ENCODE assay signal across 2 cellular contexts in genomic region chr9:128304151-128304970, GRCh38.
TF ChIP-seq lines count a peak whose summit lies in the region.

No MANE protein-coding gene starts in this region.

TF ChIP-seq in SK-N-SH treated with all-trans-retinoic acid at 6 μM for 48 hours, 23 proteins besides CTCF, POLR2A, EP300 and RAD21 (continued from another document):
- TF ChIP-seq PATZ1 (CRISPR knock-in tag; IDR thresholded peaks at IDR 0.05; ENCODE audit: borderline replicate concordance) (no peak), TOX (CRISPR knock-in tag; IDR thresholded peaks at IDR 0.05; ENCODE audit: borderline replicate concordance) (no peak), BACH2 (CRISPR knock-in tag; IDR thresholded peaks at IDR 0.05; ENCODE audit: borderline replicate concordance) (no peak), ARNTL (CRISPR knock-in tag; IDR thresholded peaks at IDR 0.05; ENCODE audit: borderline replicate concordance, low read depth) (no peak), POU6F1 (CRISPR knock-in tag; IDR thresholded peaks at IDR 0.05; ENCODE audit: borderline replicate concordance, low read depth) (no peak), TSHZ2 (CRISPR knock-in tag; IDR thresholded peaks at IDR 0.05) (no peak), ZNF565 (CRISPR knock-in tag; conservative IDR thresholded peaks at IDR 0.05; ENCODE audit: low read depth) (no peak), ZNF8 (CRISPR knock-in tag; IDR thresholded peaks at IDR 0.05) (no peak), ZNF70 (CRISPR knock-in tag; IDR thresholded peaks at IDR 0.05) (no peak), TCF4 (CRISPR knock-in tag; IDR thresholded peaks at IDR 0.05; ENCODE audit: borderline replicate concordance) (no peak), RARB (CRISPR knock-in tag; IDR thresholded peaks at IDR 0.05) (no peak), ESRRG (CRISPR knock-in tag; IDR thresholded peaks at IDR 0.05) (no peak), CREB5 (CRISPR knock-in tag; IDR thresholded peaks at IDR 0.05; ENCODE audit: low read depth) (no peak)

TF ChIP-seq in SK-N-SH, 30 proteins besides CTCF, POLR2A, EP300 and RAD21 (continued from another document):
- TF ChIP-seq ZBTB33 (IDR thresholded peaks at IDR 0.05; ENCODE audit: borderline replicate concordance, low read depth), result no peak
- no peak for TF ChIP-seq TAF1 (IDR thresholded peaks at IDR 0.05; ENCODE audit: borderline replicate concordance, low read depth, low read length)
- TF ChIP-seq JUND (IDR thresholded peaks at IDR 0.05), result no peak
- TF ChIP-seq POLR2AphosphoS5 (IDR thresholded peaks at IDR 0.05; ENCODE audit: low read depth, low read length), result no peak
- no peak for TF ChIP-seq NFIC (IDR thresholded peaks at IDR 0.05; ENCODE audit: borderline replicate concordance)
